Comparison of ENCODE assay signal across 3 cellular contexts in the genomic region with DNA sequence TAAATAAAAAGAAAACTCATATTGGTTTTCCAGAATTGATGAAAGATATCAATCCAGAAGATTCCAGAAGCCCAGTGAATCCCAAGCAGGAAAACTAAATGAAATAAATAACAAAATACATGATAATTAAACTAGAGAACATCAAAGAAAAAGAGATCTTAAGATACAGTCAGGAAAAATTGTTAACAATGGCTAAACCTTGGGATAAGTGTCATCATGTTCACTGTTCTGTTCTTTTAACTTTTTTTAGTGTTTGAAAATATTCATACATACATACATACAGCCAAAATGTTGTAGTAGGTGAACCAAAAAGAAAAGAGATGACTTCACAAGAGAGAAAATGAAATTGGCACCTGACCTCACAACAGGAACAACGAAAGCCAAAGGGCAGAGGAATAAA.
"Had no signal": no experiment of that assay in that cellular context is flagged by ENCODE, and none has a peak within 500 bp of the region (broad histone marks: within the 10 kb centered on the region; RNA-seq: fewer than 3 reads in every experiment).

No MANE protein-coding gene starts in this region.

- ATAC-seq: GM12878 had no signal

- DNase-seq: GDM1, GF-D8 had no signal
